ENCODE assay signal across 8 cellular contexts in the genomic region with DNA sequence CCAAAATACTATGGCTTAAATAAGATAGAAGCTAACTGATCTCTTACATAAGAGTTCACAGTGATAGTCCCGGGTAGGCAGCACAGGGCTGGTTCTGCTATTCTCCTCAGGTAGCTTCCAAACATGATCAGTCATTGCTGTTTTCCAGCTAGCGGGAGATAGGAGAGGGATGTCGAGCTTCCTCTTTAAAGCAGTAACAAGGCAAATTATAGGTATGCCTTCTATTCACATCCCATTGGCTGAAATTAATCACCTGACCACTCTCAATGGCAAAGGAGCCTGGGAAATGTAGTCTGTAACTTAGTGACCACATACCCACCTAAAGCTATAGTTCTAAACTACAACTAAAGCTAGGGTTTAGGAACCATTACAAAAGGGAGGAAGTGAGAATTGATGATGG. TPM values are rescaled to one million over a fixed set of nuclear protein-coding genes. Genes with fewer than 3 reads are reported as not detected.
DNase-seq lines count a peak whose midpoint lies in the region; ATAC-seq lines count a peak whose summit lies in the region.

No MANE protein-coding gene starts in this region.

- no peaks in the 10 kb centered on the region for H3K27me3 ChIP-seq in iPS-18a (ENCODE audit: control insufficient read depth, insufficient read depth, low read length)

- peak overlapping the region; percentile 51 for H3K4me3 ChIP-seq in iPS-18a (ENCODE audit: low read length)

- ATAC-seq in GM19452 (IDR thresholded peaks at IDR 0.05; ENCODE audit: unreplicated experiment): peak; percentile 99
- ATAC-seq in HG03354 (IDR thresholded peaks at IDR 0.05; ENCODE audit: poor library complexity, severe bottlenecking, unreplicated experiment): peak; percentile 100

- no peak overlapping the region for H3K27ac ChIP-seq in iPS-18a (ENCODE audit: low read length)

- no peaks in the 10 kb centered on the region for H3K9me3 ChIP-seq in iPS-18a (ENCODE audit: control insufficient read depth, low read depth, low read length)

- H3K4me1 ChIP-seq in iPS-18a (ENCODE audit: control insufficient read depth, low read depth, low read length): peaks cover 3% of the 10 kb centered on the region

- DNase-seq in NCI-H1417 (lab: John Stamatoyannopoulos, UW) (peak; percentile 40 to 70 (median 67)), NCI-H1417 treated with DMSO at 0.1 percent for 48 hours (lab: John Stamatoyannopoulos, UW) (no peak), NCI-H460 (ENCODE audit: extremely low read depth, low read depth) (peak; percentile 61), NCI-H2107 (lab: John Stamatoyannopoulos, UW) (no peak)
- DNase-seq in activated T-cell treated with anti-CD3 and anti-CD28 coated beads, Interleukin-2, amount 50 U/mL, for 48 hours: peak; percentile 22 to 24

- no peaks in the 10 kb centered on the region for H3K36me3 ChIP-seq in iPS-18a (ENCODE audit: control insufficient read depth, low read depth, low read length)

- H3K9ac ChIP-seq in iPS-18a (ENCODE audit: low read length): peak overlapping the region; percentile 48

RNA-seq across cellular contexts. Expression of a gene that starts 34.5 kb away (rescaled TPM):
- total RNA-seq in NCI-H460 (2014; rRNA removed; shearing (Covaris generic)): 37.1 and 38.7 TPM in 2 replicates
- polyA plus RNA-seq in NCI-H460 (2014; cell fraction: nucleus; rRNA removed): 39.7 and 41.7 TPM in 2 replicates

Comparison
In these comparisons a context has a peak if more than half of its experiments do, and no peak if none do; other contexts are left out.
1. DNase-seq: peak in NCI-H1417 (3 of 3), NCI-H460 (single experiment) and activated T-cell treated with anti-CD3 and anti-CD28 coated beads, Interleukin-2, amount 50 U/mL, for 48 hours (2 of 2); none in NCI-H1417 treated with DMSO at 0.1 percent for 48 hours (single experiment) and NCI-H2107 (single experiment).